ENCODE assay signal across 12 cellular contexts in the genomic region with DNA sequence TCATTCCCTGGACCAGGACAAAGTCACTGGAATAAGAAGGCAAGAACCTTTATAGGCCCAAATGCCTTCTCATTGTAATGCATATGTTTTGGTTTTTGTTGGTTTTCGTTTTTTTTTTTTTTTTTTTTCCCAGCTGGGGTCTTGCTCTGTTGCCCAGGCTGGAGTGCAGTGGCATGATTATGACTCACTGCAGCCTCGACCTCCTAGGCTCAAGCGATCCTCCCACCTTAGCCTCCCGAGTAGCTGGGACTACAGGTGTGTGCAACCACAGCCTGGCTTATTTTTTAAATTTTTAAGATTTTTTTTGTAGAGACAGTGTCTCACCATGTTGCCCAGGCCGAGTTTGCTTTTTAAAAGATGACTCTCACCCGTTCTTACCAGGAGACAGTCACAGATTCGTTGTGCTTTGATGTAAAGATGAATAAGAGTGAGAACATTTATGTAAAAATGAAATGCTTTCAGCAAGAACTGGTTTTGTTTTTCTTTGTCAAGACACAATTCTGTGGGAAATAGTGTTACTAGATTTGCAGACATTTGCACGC. TPM values are rescaled to one million over a fixed set of nuclear protein-coding genes. Genes with fewer than 3 reads are reported as not detected.
DNase-seq lines count a peak whose midpoint lies in the region; ATAC-seq and TF ChIP-seq lines count a peak whose summit lies in the region.
"Had no signal": no experiment of that assay in that cellular context is flagged by ENCODE, and none has a peak within 500 bp of the region (broad histone marks: within the 10 kb centered on the region; RNA-seq: fewer than 3 reads in every experiment).

No MANE protein-coding gene starts in this region.

- H2AFZ ChIP-seq in Karpas-422 (ENCODE audit: low read length) = no peak overlapping the region

- peak; percentile 32 for ATAC-seq in GM19035 (IDR thresholded peaks at IDR 0.05; ENCODE audit: unreplicated experiment)
- ATAC-seq in HG02610 (IDR thresholded peaks at IDR 0.05; ENCODE audit: unreplicated experiment) = peak; percentile 35

- H3K4me1 ChIP-seq in Karpas-422 (ENCODE audit: low read length) = peaks cover 8% of the 10 kb centered on the region; the same call in 1 of the 2 replicates

- DNase-seq in Karpas-422 (no peak), osteocyte (ENCODE audit: extremely low spot score, unreplicated experiment) (no peak), SHP77 treated with DMSO at 0.1 percent for 48 hours (lab: John Stamatoyannopoulos, UW) (no peak), activated gamma-delta T cell treated with Interleukin-2 at 50 U/mL for 16 hours (no peak), cortex of kidney (lab: John Stamatoyannopoulos, UW) (no peak)
- DNase-seq: Caco-2, NCI-H1105, NCI-H446 treated with DMSO at 0.1 percent for 48 hours, nephron progenitor cell, T-helper 9 cell had no signal

- H3K79me2 ChIP-seq in Karpas-422 (ENCODE audit: low read length) = no peaks in the 10 kb centered on the region

- peaks cover 8% of the 10 kb centered on the region for H3K36me3 Mint-ChIP-seq in osteocyte (ENCODE audit: unreplicated experiment)

- 0 out of 2 replicates have a peak overlapping the region, but pooled peaks have one; percentile 21 for H3K9ac ChIP-seq in Karpas-422 (ENCODE audit: low read length)

- H3K4me3 ChIP-seq in Karpas-422 (ENCODE audit: low read length) = no peak overlapping the region

- no peaks in the 10 kb centered on the region for H3K9me3 ChIP-seq in Karpas-422 (ENCODE audit: low read length)
- H3K9me3 ChIP-seq: Caco-2 had no signal

- H3K4me1 Mint-ChIP-seq in osteocyte (ENCODE audit: unreplicated experiment) = peaks cover 26% of the 10 kb centered on the region

- H3K27me3 ChIP-seq in Karpas-422 (ENCODE audit: low read length) = no peaks in the 10 kb centered on the region

- peak overlapping the region; percentile 43 for H3K4me3 Mint-ChIP-seq in osteocyte (ENCODE audit: unreplicated experiment)
- H3K4me3 Mint-ChIP-seq: nephron progenitor cell had no signal

- no peak overlapping the region for H3K27ac ChIP-seq in Karpas-422 (ENCODE audit: low read length)

- H3K9me3 Mint-ChIP-seq in osteocyte (ENCODE audit: unreplicated experiment) = no peaks in the 10 kb centered on the region
- H3K9me3 Mint-ChIP-seq: nephron progenitor cell had no signal

- no peaks in the 10 kb centered on the region for H3K9me2 ChIP-seq in Karpas-422 (replicated peaks; ENCODE audit: insufficient read depth, low read length)

- H3K4me2 ChIP-seq in Karpas-422 (ENCODE audit: low read depth, low read length, poor library complexity, severe bottlenecking) = peak overlapping the region; percentile 15

- no peaks in the 10 kb centered on the region for H3K36me3 ChIP-seq in Karpas-422 (ENCODE audit: insufficient read depth, low read length)

- no peaks in the 10 kb centered on the region for H3K27me3 Mint-ChIP-seq in osteocyte (ENCODE audit: unreplicated experiment)

- no peak for TF ChIP-seq CTCF in osteocyte (IDR thresholded peaks at IDR 0.05)

- H4K20me1 ChIP-seq in Karpas-422 (ENCODE audit: insufficient read depth, low read depth, low read length) = no peaks in the 10 kb centered on the region

- H3K27ac Mint-ChIP-seq in osteocyte (ENCODE audit: unreplicated experiment) = peak overlapping the region; percentile 66
- H3K27ac Mint-ChIP-seq: nephron progenitor cell had no signal

RNA-seq across cellular contexts. Expression of gene IQCE, which starts 7.6 kb away (rescaled TPM):
- total RNA-seq in Karpas-422 (2014; rRNA removed; shearing (Covaris generic); ENCODE audit: low replicate concordance) = 0.93 and 1.1 TPM in 2 replicates
- total RNA-seq in osteocyte = 17.0 and 22.1 TPM in 2 replicates

RNA-seq across cellular contexts. Expression of gene BRAT1, which starts 11.1 kb away (rescaled TPM):
- total RNA-seq in Karpas-422 (2014; rRNA removed; shearing (Covaris generic); ENCODE audit: low replicate concordance) = 10.5 and 30.1 TPM in 2 replicates
- total RNA-seq in osteocyte = 27.8 and 29.4 TPM in 2 replicates

RNA-seq across cellular contexts. Expression of gene LFNG, which starts 46.8 kb away (rescaled TPM):
- 0.07 and 0.19 TPM in 2 replicates for total RNA-seq in Karpas-422 (2014; rRNA removed; shearing (Covaris generic); ENCODE audit: low replicate concordance)
- 20.8 and 23.3 TPM in 2 replicates for total RNA-seq in osteocyte

Comparison
In these comparisons a context has a peak if more than half of its experiments do, and no peak if none do; other contexts are left out.
1. RNA of gene LFNG, which starts 46.8 kb away (total RNA-seq): 20.8 to 23.3 TPM in osteocyte; 0.07 to 0.19 TPM in Karpas-422; every median in the first group is over 10 times any median in the second.